ENCODE assay signal across 20 cellular contexts in genomic region chr20:48617481-48617880, GRCh38.
"Had no signal": no experiment of that assay in that cellular context is flagged by ENCODE, and none has a peak within 500 bp of the region (broad histone marks: within the 10 kb centered on the region; RNA-seq: fewer than 3 reads in every experiment).

No MANE protein-coding gene starts in this region.

- H3K27me3 ChIP-seq: colonic mucosa, sigmoid colon, suprapubic skin, thyroid gland, uterus had no signal

- H3K9me3 Mint-ChIP-seq: immature natural killer cell; nephron; stimulated activated effector memory CD8-positive, alpha-beta T cell treated with anti-CD3 and anti-CD28 coated beads, Interleukin-12 subunit alpha, Interleukin-12 subunit beta, amount 100 ng/mL, for 72 hours; type B pancreatic cell had no signal

- H3K9me3 ChIP-seq: colonic mucosa, esophagus squamous epithelium, sigmoid colon, suprapubic skin, thyroid gland, uterus had no signal

- H3K4me1 ChIP-seq: uterus had no signal

- H3K36me3 ChIP-seq: colonic mucosa, esophagus squamous epithelium, sigmoid colon, suprapubic skin, thyroid gland, uterus had no signal

- H3K36me3 Mint-ChIP-seq: immature natural killer cell, type B pancreatic cell had no signal

- H3K4me3 Mint-ChIP-seq: immature natural killer cell; nephron; stimulated activated effector memory CD8-positive, alpha-beta T cell treated with anti-CD3 and anti-CD28 coated beads, Interleukin-12 subunit alpha, Interleukin-12 subunit beta, amount 100 ng/mL, for 72 hours; type B pancreatic cell had no signal

- ATAC-seq: left cardiac atrium; left ventricle myocardium superior; stimulated activated effector memory CD8-positive, alpha-beta T cell treated with anti-CD3 and anti-CD28 coated beads, Interleukin-12 subunit alpha, Interleukin-12 subunit beta, amount 100 ng/mL, for 72 hours; stimulated activated naive CD8-positive, alpha-beta T cell treated with anti-CD3 and anti-CD28 coated beads, Interleukin-15, Interleukin-2, amounts not matched to agents 100 U/mL and 50 U/mL, for 24 hours had no signal

- H3K27ac ChIP-seq: colonic mucosa, esophagus squamous epithelium, sigmoid colon, skin epidermis, suprapubic skin, thyroid gland, uterus had no signal

- H3K4me3 ChIP-seq: colonic mucosa, esophagus squamous epithelium, sigmoid colon, skin epidermis, suprapubic skin, thyroid gland, uterus had no signal

- DNase-seq: cerebellar nuclear complex; colonic mucosa; dermis blood vessel endothelial cell; esophagus squamous epithelium; foreskin fibroblast; immature natural killer cell; left cardiac atrium; left ventricle myocardium superior; sigmoid colon; stimulated activated CD4-positive, alpha-beta T cell treated with anti-CD3 and anti-CD28 coated beads, Interleukin-12 subunit alpha, Interleukin-12 subunit beta, amount 100 ng/mL, for 4 hours; stimulated activated CD4-positive, alpha-beta T cell treated with anti-CD3 and anti-CD28 coated beads, Interleukin-4, amount 100 ng/mL, for 1 hour; stimulated activated CD8-positive, alpha-beta memory T cell treated with anti-CD3 and anti-CD28 coated beads, Interleukin-4, amount 100 ng/mL, for 48 hours; stimulated activated naive CD8-positive, alpha-beta T cell treated with anti-CD3 and anti-CD28 coated beads, Interleukin-15, Interleukin-2, amounts not matched to agents 100 U/mL and 50 U/mL, for 24 hours; thyroid gland; uterus had no signal

- H3K27ac Mint-ChIP-seq: stimulated activated effector memory CD8-positive, alpha-beta T cell treated with anti-CD3 and anti-CD28 coated beads, Interleukin-12 subunit alpha, Interleukin-12 subunit beta, amount 100 ng/mL, for 72 hours; type B pancreatic cell had no signal
